Comparison of ENCODE assay signal across 25 cellular contexts in the genomic region with DNA sequence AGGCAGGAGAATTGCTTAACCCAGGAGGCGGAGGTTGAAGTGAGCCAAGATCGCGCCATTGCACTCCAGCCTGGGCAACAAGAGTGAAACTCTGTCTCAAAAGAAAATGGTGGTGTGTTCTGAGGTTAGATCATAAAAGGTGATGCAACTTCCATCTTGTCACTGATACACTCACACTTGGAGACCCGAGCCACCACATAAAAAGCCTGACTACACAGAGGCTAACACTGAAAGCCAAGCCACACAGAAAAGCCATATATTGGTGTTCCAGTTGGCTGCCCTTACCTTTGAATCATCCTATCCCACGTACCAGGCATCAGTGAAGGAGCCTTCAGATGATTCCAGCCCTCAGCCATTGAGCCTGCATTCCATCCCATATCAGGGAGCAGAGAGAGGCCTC. TPM values are rescaled to one million over a fixed set of nuclear protein-coding genes. Genes with fewer than 3 reads are reported as not detected.
"Had no signal": no experiment of that assay in that cellular context is flagged by ENCODE, and none has a peak within 500 bp of the region (broad histone marks: within the 10 kb centered on the region; RNA-seq: fewer than 3 reads in every experiment).

No MANE protein-coding gene starts in this region.

- DNase-seq: activated CD4-positive, alpha-beta T cell treated with anti-CD3 and anti-CD28 coated beads for 36 hours; activated CD4-positive, CD25-positive, alpha-beta regulatory T cell; activated CD8-positive, alpha-beta memory T cell treated with anti-CD3 and anti-CD28 coated beads, Interleukin-2, amount 10 ng/mL, durations not matched to agents 7 days and 5 days; activated CD8-positive, alpha-beta T cell treated with anti-CD3 and anti-CD28 coated beads, Interleukin-2, amount 10 ng/mL, durations not matched to agents 7 days and 5 days; activated naive CD8-positive, alpha-beta T cell treated with anti-CD3 and anti-CD28 coated beads, Interleukin-2, amount 50 U/mL, for 24 hours; activated T-cell treated with anti-CD3 and anti-CD28 coated beads, Interleukin-2, amount 50 U/mL, for 48 hours; amygdala; caudate nucleus; endodermal cell; foreskin keratinocyte; heart right ventricle; left ventricle myocardium inferior; mammary epithelial cell; naive B cell; nephron progenitor cell; pancreas; stimulated activated CD4-positive, alpha-beta T cell treated with anti-CD3 and anti-CD28 coated beads, Interleukin-2, amount 100 ng/mL, for 24 hours; stimulated activated naive CD4-positive, alpha-beta T cell; tibial artery; upper lobe of right lung had no signal

- H3K4me3 ChIP-seq: esophagus muscularis mucosa, heart right ventricle, left ventricle myocardium inferior, pancreas, prostate gland, smooth muscle cell, suprapubic skin, tibial artery, upper lobe of right lung had no signal

- ATAC-seq: activated CD4-positive, alpha-beta T cell treated with anti-CD3 and anti-CD28 coated beads for 36 hours; activated CD8-positive, alpha-beta memory T cell treated with anti-CD3 and anti-CD28 coated beads, Interleukin-2, amount 10 ng/mL, durations not matched to agents 7 days and 5 days; activated CD8-positive, alpha-beta T cell treated with anti-CD3 and anti-CD28 coated beads, Interleukin-2, amount 10 ng/mL, durations not matched to agents 7 days and 5 days; activated naive CD8-positive, alpha-beta T cell treated with anti-CD3 and anti-CD28 coated beads, Interleukin-2, amount 50 U/mL, for 24 hours; foreskin keratinocyte; heart right ventricle; pancreas; upper lobe of right lung had no signal

- FAIRE-seq: pancreas had no signal

- H3K27me3 ChIP-seq: esophagus muscularis mucosa, foreskin keratinocyte, heart right ventricle, pancreas, suprapubic skin, tibial artery, upper lobe of right lung had no signal

- H3K36me3 ChIP-seq: esophagus muscularis mucosa, heart right ventricle, left ventricle myocardium inferior, pancreas, prostate gland, suprapubic skin, tibial artery, upper lobe of right lung had no signal

RNA-seq across cellular contexts. Expression of gene C10orf62, which starts 39.8 kb away (rescaled TPM):
- total RNA-seq: activated CD4-positive, alpha-beta T cell treated with anti-CD3 and anti-CD28 coated beads for 36 hours; activated CD8-positive, alpha-beta memory T cell treated with anti-CD3 and anti-CD28 coated beads, Interleukin-2, amount 10 ng/mL, durations not matched to agents 7 days and 5 days; activated CD8-positive, alpha-beta T cell treated with anti-CD3 and anti-CD28 coated beads, Interleukin-2, amount 10 ng/mL, durations not matched to agents 7 days and 5 days; activated T-helper 2 cell treated with anti-CD3 and anti-CD28 coated beads, Interferon-gamma antibody, Interleukin-2, Interleukin-4, amounts not matched to agents 10 μg/mL and 5 μg/mL and 100 μg/mL, durations not matched to agents 14 hours and 24 hours and 36 hours; endodermal cell; foreskin keratinocyte; mammary epithelial cell; smooth muscle cell; suprapubic skin; upper lobe of right lung had no signal

RNA-seq across cellular contexts. Expression of gene HOGA1, which starts 45.1 kb away (rescaled TPM):
- total RNA-seq: activated CD4-positive, alpha-beta T cell treated with anti-CD3 and anti-CD28 coated beads for 36 hours; activated CD8-positive, alpha-beta memory T cell treated with anti-CD3 and anti-CD28 coated beads, Interleukin-2, amount 10 ng/mL, durations not matched to agents 7 days and 5 days; activated CD8-positive, alpha-beta T cell treated with anti-CD3 and anti-CD28 coated beads, Interleukin-2, amount 10 ng/mL, durations not matched to agents 7 days and 5 days; activated T-helper 2 cell treated with anti-CD3 and anti-CD28 coated beads, Interferon-gamma antibody, Interleukin-2, Interleukin-4, amounts not matched to agents 10 μg/mL and 5 μg/mL and 100 μg/mL, durations not matched to agents 14 hours and 24 hours and 36 hours; smooth muscle cell had no signal

RNA-seq across cellular contexts. Expression of gene ANKRD2, which starts 56.7 kb away (rescaled TPM):
- total RNA-seq: activated CD4-positive, alpha-beta T cell treated with anti-CD3 and anti-CD28 coated beads for 36 hours; endodermal cell; smooth muscle cell had no signal
